Comparison of ENCODE assay signal across 36 cellular contexts in genomic region chr6:74518035-74518434, GRCh38.
"Had no signal": no experiment of that assay in that cellular context is flagged by ENCODE, and none has a peak within 500 bp of the region (broad histone marks: within the 10 kb centered on the region; RNA-seq: fewer than 3 reads in every experiment).

No MANE protein-coding gene starts in this region.

- H3K9me3 ChIP-seq: MG63 had no signal

- H3K4me3 ChIP-seq: MG63 had no signal

- H3K27me3 ChIP-seq: MG63 had no signal

- DNase-seq: Karpas-422, Kasumi-1, MG63, MM.1S, MV-4-11, NCI-H1048, NCI-H1092, NCI-H1092 treated with DMSO at 0.1 percent for 48 hours, NCI-H1105, NCI-H1105 treated with DMSO at 0.1 percent for 48 hours, NCI-H1417, NCI-H1417 treated with DMSO at 0.1 percent for 48 hours, NCI-H1436, NCI-H1436 treated with DMSO at 0.1 percent for 48 hours, NCI-H146, NCI-H1694, NCI-H1694 treated with DMSO at 0.1 percent for 48 hours, NCI-H187, NCI-H187 treated with DMSO at 0.1 percent for 48 hours, NCI-H1930, NCI-H2029, NCI-H2029 treated with DMSO at 0.1 percent for 48 hours, NCI-H2081, NCI-H2081 treated with DMSO at 0.1 percent for 48 hours, NCI-H2107, NCI-H2171, NCI-H2171 treated with DMSO at 0.1 percent for 48 hours, NCI-H2227 treated with DMSO at 0.1 percent for 48 hours, NCI-H226, NCI-H345, NCI-H446, NCI-H446 treated with DMSO at 0.1 percent for 48 hours, NCI-H510A, NCI-H510A treated with DMSO at 0.1 percent for 48 hours, NCI-H524, NCI-H524 treated with DMSO at 0.1 percent for 48 hours had no signal

- H3K36me3 ChIP-seq: MG63 had no signal
